In the genomic region with DNA sequence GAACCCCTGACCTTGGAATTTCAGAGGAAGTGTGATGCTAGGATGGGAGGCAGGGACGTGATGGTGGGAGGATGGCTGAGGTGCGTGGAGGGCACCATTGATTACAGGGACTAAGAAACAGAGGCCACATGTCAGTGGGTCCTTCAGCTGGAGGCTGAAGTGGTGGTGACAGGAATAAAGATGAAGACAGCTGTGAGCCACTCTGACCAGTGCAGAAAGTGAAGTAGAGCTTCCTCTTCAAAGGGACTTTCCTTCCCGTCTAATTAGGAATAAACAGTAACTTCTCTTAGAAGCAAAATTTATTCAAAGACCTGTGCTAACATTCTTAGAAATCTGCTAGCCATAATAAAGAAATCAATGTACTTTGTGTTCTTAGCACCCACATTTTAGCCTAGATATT, we compare ENCODE assay signal across 1 cellular context.
TF ChIP-seq lines count a peak whose summit lies in the region.

No MANE protein-coding gene starts in this region.

TF ChIP-seq in SK-N-SH, 30 proteins besides CTCF, POLR2A, EP300 and RAD21 (continued from another document):
- TF ChIP-seq, protein P1, sequence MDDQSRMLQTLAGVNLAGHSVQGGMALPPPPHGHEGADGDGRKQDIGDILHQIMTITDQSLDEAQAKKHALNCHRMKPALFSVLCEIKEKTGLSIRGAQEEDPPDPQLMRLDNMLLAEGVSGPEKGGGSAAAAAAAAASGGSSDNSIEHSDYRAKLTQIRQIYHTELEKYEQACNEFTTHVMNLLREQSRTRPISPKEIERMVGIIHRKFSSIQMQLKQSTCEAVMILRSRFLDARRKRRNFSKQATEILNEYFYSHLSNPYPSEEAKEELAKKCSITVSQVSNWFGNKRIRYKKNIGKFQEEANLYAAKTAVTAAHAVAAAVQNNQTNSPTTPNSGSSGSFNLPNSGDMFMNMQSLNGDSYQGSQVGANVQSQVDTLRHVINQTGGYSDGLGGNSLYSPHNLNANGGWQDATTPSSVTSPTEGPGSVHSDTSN (IDR thresholded peaks at IDR 0.05), result no peak
- no peak for TF ChIP-seq FOSL2 (IDR thresholded peaks at IDR 0.05; ENCODE audit: borderline replicate concordance, low read depth)
- no peak for TF ChIP-seq NFIC (IDR thresholded peaks at IDR 0.05; ENCODE audit: borderline replicate concordance)
- TF ChIP-seq MEF2A (IDR thresholded peaks at IDR 0.05; ENCODE audit: borderline replicate concordance, low read depth), result no peak
TF ChIP-seq in SK-N-SH: peak in this region for 0.
